Comparison of ENCODE assay signal across 9 cellular contexts in genomic region chr7:22549667-22550513, GRCh38. TPM values are rescaled to one million over a fixed set of nuclear protein-coding genes. Genes with fewer than 3 reads are reported as not detected.
DNase-seq lines count a peak whose midpoint lies in the region; ATAC-seq and TF ChIP-seq lines count a peak whose summit lies in the region.
"Had no signal": no experiment of that assay in that cellular context is flagged by ENCODE, and none has a peak within 500 bp of the region (broad histone marks: within the 10 kb centered on the region; RNA-seq: fewer than 3 reads in every experiment).

No MANE protein-coding gene starts in this region.

- H4K5ac ChIP-seq in mesendoderm (ENCODE audit: low read length), result no peak overlapping the region

- H3K4ac ChIP-seq in mesendoderm (ENCODE audit: low read depth, low read length), result peak overlapping the region; percentile 7

- peak overlapping the region; percentile 49 for H3K4me3 ChIP-seq in mesendoderm (ENCODE audit: low read length)

- H3K56ac ChIP-seq in mesendoderm (ENCODE audit: low read length), result peak overlapping the region; percentile 95

- H3K9ac ChIP-seq in mesendoderm (ENCODE audit: low read length), result peak overlapping the region; percentile 77

- peak overlapping the region; percentile 1 for H3K27ac ChIP-seq in mesendoderm (ENCODE audit: low read depth, low read length)

- CTCF ChIA-PET in MCF 10A (lab: Yijun Ruan, JAX), result no interaction called here

- no peaks in the 10 kb centered on the region for H3K36me3 Mint-ChIP-seq in MCF 10A (ENCODE audit: insufficient read depth, unreplicated experiment)
- H3K36me3 Mint-ChIP-seq: immature natural killer cell had no signal

- H2BK15ac ChIP-seq in mesendoderm (replicated peaks; ENCODE audit: low read depth), result no peak overlapping the region

- H3K79me2 ChIP-seq in mesendoderm (ENCODE audit: control insufficient read depth, insufficient read depth, low read length), result no peaks in the 10 kb centered on the region

- H3K23ac ChIP-seq in mesendoderm (ENCODE audit: low read length), result peak overlapping the region; percentile 32

- no peaks in the 10 kb centered on the region for H3K79me1 ChIP-seq in mesendoderm (ENCODE audit: low read length)

- peaks cover 84% of the 10 kb centered on the region for H3K27me3 Mint-ChIP-seq in MCF 10A (ENCODE audit: insufficient read depth, unreplicated experiment)

- peak overlapping the region; percentile 89 for H3K4me2 ChIP-seq in mesendoderm (ENCODE audit: low read length)

- peak overlapping the region; percentile 47 for H2BK5ac ChIP-seq in mesendoderm (ENCODE audit: low read length)

- POLR2A ChIA-PET in MCF 10A (lab: Yijun Ruan, JAX), result interaction anchor here (0.6 kb wide), 1 partner anchor 311 kb away, joined by 3 read pairs; no protein-coding TSS in a partner anchor

- H3K18ac ChIP-seq in mesendoderm (ENCODE audit: low read length), result no peak overlapping the region

- H3K9me3 Mint-ChIP-seq in MCF 10A (ENCODE audit: unreplicated experiment), result no peaks in the 10 kb centered on the region
- H3K9me3 Mint-ChIP-seq: immature natural killer cell had no signal

- no peak overlapping the region for H2AK5ac ChIP-seq in mesendoderm (ENCODE audit: low read length)

- intact Hi-C loops in MCF 10A (cut with micrococcal nuclease), result no loop called here

- no peaks in the 10 kb centered on the region for H3K4me1 Mint-ChIP-seq in MCF 10A (ENCODE audit: insufficient read depth, unreplicated experiment)

- no TSS peak for BruUV-seq in MCF 10A (replicated peaks; lab: Mats Ljungman, UMichigan)

- no peak overlapping the region for H4K8ac ChIP-seq in mesendoderm (ENCODE audit: low read depth, low read length)

- no CpG with 5 or more reads among the region's 48 CpGs for WGBS in mesendoderm (ENCODE audit: extremely low coverage, insufficient coverage, low lambda C conversion rate)

- no peaks in the 10 kb centered on the region for H3K36me3 ChIP-seq in mesendoderm (ENCODE audit: control insufficient read depth, insufficient read depth, low read length)

- H3K27ac Mint-ChIP-seq in MCF 10A (ENCODE audit: low read depth, unreplicated experiment), result no peak overlapping the region
- H3K27ac Mint-ChIP-seq: immature natural killer cell had no signal

- peak; percentile 52 for TF ChIP-seq CTCF in MCF 10A (IDR thresholded peaks at IDR 0.05; ENCODE audit: unreplicated experiment)

- H3K4me1 ChIP-seq in mesendoderm (ENCODE audit: control insufficient read depth, low read depth, low read length), result peaks cover 3% of the 10 kb centered on the region

- peak; percentile 41 for ATAC-seq in GM18909 (IDR thresholded peaks at IDR 0.05; ENCODE audit: poor library complexity, unreplicated experiment)
- no peak for ATAC-seq in GM21825 (IDR thresholded peaks at IDR 0.05; ENCODE audit: unreplicated experiment)

- peak; percentile 31 for DNase-seq in AG20443 (ENCODE audit: low spot score)
- DNase-seq in NCI-H526 (lab: John Stamatoyannopoulos, UW), result peak; percentile 31 to 87
- DNase-seq in MCF 10A (ENCODE audit: unreplicated experiment), result peak; percentile 45
- peak; percentile 90 for DNase-seq in mesendoderm
- no peak for DNase-seq in NCI-H446 treated with DMSO at 0.1 percent for 48 hours (lab: John Stamatoyannopoulos, UW)
- DNase-seq in globus pallidus (ENCODE audit: low spot score), result no peak

- no peaks in the 10 kb centered on the region for H3K27me3 ChIP-seq in mesendoderm (ENCODE audit: insufficient read depth, low read length, poor library complexity)

- no peak overlapping the region for H3K4me3 Mint-ChIP-seq in MCF 10A (ENCODE audit: unreplicated experiment)

- no peak overlapping the region for H2BK120ac ChIP-seq in mesendoderm (ENCODE audit: low read depth, low read length)

RNA-seq across cellular contexts. Expression of gene STEAP1B, which starts 49.9 kb away (rescaled TPM):
- total RNA-seq in MCF 10A (2022), result not detected in 2 replicates
- polyA plus RNA-seq in mesendoderm (2013, experiment 1 of 2), result 10.4 TPM
- polyA plus RNA-seq in mesendoderm (2013, experiment 2 of 2), result 10.1 TPM
- polyA plus RNA-seq: immature natural killer cell had no signal

Comparison
In these comparisons a context has a peak if more than half of its experiments do, and no peak if none do; other contexts are left out.
1. DNase-seq: peak in AG20443 (single experiment), NCI-H526 (2 of 2), MCF 10A (single experiment) and mesendoderm (single experiment); none in NCI-H446 treated with DMSO at 0.1 percent for 48 hours (single experiment) and globus pallidus (single experiment).